In the genomic region with DNA sequence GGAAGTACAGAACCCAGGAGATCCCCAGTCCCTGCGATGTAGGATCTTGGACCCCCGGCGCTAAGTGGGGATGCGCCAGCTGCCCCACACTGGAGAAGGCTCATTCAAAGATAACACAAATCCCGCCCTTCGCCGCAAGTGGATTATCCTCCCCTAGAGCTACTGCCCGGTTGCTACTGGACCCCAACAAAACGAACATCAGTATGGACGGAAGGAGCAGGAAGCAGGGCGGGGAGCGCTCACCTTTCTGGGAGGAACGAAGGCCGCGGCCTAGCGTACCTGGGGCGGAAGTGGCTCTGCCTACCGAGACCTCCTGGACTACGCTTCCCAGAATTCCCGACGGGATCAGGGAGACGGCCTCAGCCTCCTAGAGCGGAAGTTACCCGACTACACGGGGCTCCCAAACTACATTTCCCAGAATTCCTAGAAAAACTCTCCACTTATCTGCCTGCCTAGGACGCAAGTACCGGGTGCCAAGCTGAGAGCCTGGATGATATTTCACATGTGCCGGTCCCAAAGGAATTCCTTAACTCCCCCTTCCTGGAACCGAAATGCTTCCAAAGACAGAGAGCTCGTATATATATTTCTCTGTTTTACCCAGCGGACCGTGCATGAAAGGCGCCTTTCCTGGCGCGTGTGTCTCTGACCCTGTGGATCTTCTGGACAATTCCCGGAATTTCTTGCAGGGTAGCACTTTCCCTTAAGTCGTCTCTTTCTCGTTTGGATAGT, we compare ENCODE assay signal across 8 cellular contexts. TPM values are rescaled to one million over a fixed set of nuclear protein-coding genes. Genes with fewer than 3 reads are reported as not detected.
A peak's percentile ranks its signal among the peaks of the same experiment; 100 is the strongest.
DNase-seq lines count a peak whose midpoint lies in the region; ATAC-seq and TF ChIP-seq lines count a peak whose summit lies in the region.

ZNF112 (minus strand) TSS at position 298 of the 729 bp plus-strand sequence. CDS start 16,141 bp downstream, outside the sequence.

- H3K9me3 ChIP-seq in BE2C, result no peaks in the 10 kb centered on the region

- DNase-seq in BE2C (peak; percentile 89), HS-27A (ENCODE audit: low read depth) (peak; percentile 86), OCI-M2 (lab: John Stamatoyannopoulos, UW; ENCODE audit: unreplicated experiment) (peak; percentile 77), cerebellar cortex (ENCODE audit: low spot score) (peak; percentile 99), iPS-NIHi7 (ENCODE audit: extremely low spot score) (peak; percentile 87), retinal pigment epithelial cell (ENCODE audit: low read depth) (peak; percentile 72), NAMALWA (ENCODE audit: low spot score) (no peak)

- H3K36me3 ChIP-seq in BE2C, result no peaks in the 10 kb centered on the region

- H3K4me3 ChIP-seq in BE2C (ENCODE audit: low read depth, low read length), result peak within 1 kb of the TSS; percentile 78
- H3K4me3 ChIP-seq in retinal pigment epithelial cell (ENCODE audit: low read length), result peak within 1 kb of the TSS; percentile 94

- no peaks in the 10 kb centered on the region for H3K27me3 ChIP-seq in BE2C

- TF ChIP-seq CTCF in BE2C (IDR thresholded peaks at IDR 0.05; ENCODE audit: low read depth, low read length) (no peak), retinal pigment epithelial cell (conservative IDR thresholded peaks at IDR 0.05; ENCODE audit: low read depth, low read length) (no peak)

- no peak for ATAC-seq in HG03469 (IDR thresholded peaks at IDR 0.05; ENCODE audit: unreplicated experiment)

- H3K4me1 ChIP-seq in BE2C, result no peaks in the 10 kb centered on the region

RNA-seq across cellular contexts. Expression of gene ZNF112, which starts in this region (rescaled TPM):
- polyA plus RNA-seq in BE2C (2012; ENCODE audit: insufficient read depth, insufficient read length, low read depth), result 4.4 TPM
